Comparison of ENCODE assay signal across 16 cellular contexts in genomic region chr22:45216133-45217003, GRCh38. TPM values are rescaled to one million over a fixed set of nuclear protein-coding genes. Genes with fewer than 3 reads are reported as not detected.
DNase-seq lines count a peak whose midpoint lies in the region; ATAC-seq and TF ChIP-seq lines count a peak whose summit lies in the region.
"Had no signal": no experiment of that assay in that cellular context is flagged by ENCODE, and none has a peak within 500 bp of the region (broad histone marks: within the 10 kb centered on the region; RNA-seq: fewer than 3 reads in every experiment).

No MANE protein-coding gene starts in this region.

- H3K9ac ChIP-seq in endocrine pancreas (ENCODE audit: control insufficient read depth, insufficient read depth, low read length) (peak overlapping the region; percentile 62), MM.1S (ENCODE audit: low read length) (no peak overlapping the region)

- DNase-seq in AG08396 (ENCODE audit: low spot score) (peak; percentile 52), SHP77 (lab: John Stamatoyannopoulos, UW) (peak; percentile 87), lower lobe of right lung (peak; percentile 21), AML-193 (lab: John Stamatoyannopoulos, UW) (no peak), MM.1S (no peak), Peyer's patch (no peak)
- DNase-seq in central memory CD4-positive, alpha-beta T cell: no peak
- DNase-seq: ACHN; activated CD8-positive, alpha-beta T cell treated with anti-CD3 and anti-CD28 coated beads, Interleukin-2, amount 10 ng/mL, durations not matched to agents 7 days and 5 days; DND-41; NCI-H2171; T-helper 17 cell had no signal

- intact Hi-C loops in lower lobe of right lung (cut with DNase I): no loop called here

- TF ChIP-seq CTCF in lower lobe of right lung (IDR thresholded peaks at IDR 0.05): no peak
- no peak for TF ChIP-seq CTCF in MM.1S (IDR thresholded peaks at IDR 0.05; ENCODE audit: low read length)
- no peak for TF ChIP-seq CTCF in Peyer's patch (IDR thresholded peaks at IDR 0.05)

- H3K79me2 ChIP-seq in MM.1S (ENCODE audit: low read length): peaks cover 98% of the 10 kb centered on the region

- no peak for TF ChIP-seq POLR2A in Peyer's patch (IDR thresholded peaks at IDR 0.05)

- H3K27me3 ChIP-seq in endocrine pancreas (ENCODE audit: control insufficient read depth, insufficient read depth, low read length) (no peaks in the 10 kb centered on the region), lower lobe of right lung (ENCODE audit: low read depth) (no peaks in the 10 kb centered on the region), MM.1S (replicated peaks; ENCODE audit: insufficient read depth, low read length) (no peaks in the 10 kb centered on the region), Peyer's patch (no peaks in the 10 kb centered on the region)
- H3K27me3 ChIP-seq: tibial nerve had no signal

- peaks cover 6% of the 10 kb centered on the region; the same call in 1 of the 2 replicates for H4K20me1 ChIP-seq in MM.1S (ENCODE audit: insufficient read depth, low read length)

- H3K9me3 ChIP-seq in endocrine pancreas (ENCODE audit: control insufficient read depth, low read length): no peaks in the 10 kb centered on the region
- no peaks in the 10 kb centered on the region for H3K9me3 ChIP-seq in lower lobe of right lung
- H3K9me3 ChIP-seq in MM.1S (replicated peaks; ENCODE audit: insufficient read depth, low read length): no peaks in the 10 kb centered on the region
- no peaks in the 10 kb centered on the region for H3K9me3 ChIP-seq in Peyer's patch
- H3K9me3 ChIP-seq: tibial nerve had no signal

- H2AFZ ChIP-seq in MM.1S (ENCODE audit: low read length): no peak overlapping the region

- H3K4me1 ChIP-seq in endocrine pancreas (ENCODE audit: control insufficient read depth, insufficient read depth, low read length) (no peaks in the 10 kb centered on the region), lower lobe of right lung (peaks cover 36% of the 10 kb centered on the region), MM.1S (ENCODE audit: low read length) (no peaks in the 10 kb centered on the region), Peyer's patch (peaks cover 0 to 14% (median 2%) of the 10 kb centered on the region in 4 donors)

- no peaks in the 10 kb centered on the region for H3F3A ChIP-seq in MM.1S (ENCODE audit: insufficient read depth, low read length)

- no peak for ATAC-seq in lower lobe of right lung
- ATAC-seq: activated CD8-positive, alpha-beta T cell treated with anti-CD3 and anti-CD28 coated beads, Interleukin-2, amount 10 ng/mL, durations not matched to agents 7 days and 5 days; activated naive CD4-positive, alpha-beta T cell treated with anti-CD3 and anti-CD28 coated beads, Interleukin-2, amount 50 U/mL, for 72 hours; T-helper 17 cell had no signal

- no peak overlapping the region for H3K4me2 ChIP-seq in MM.1S (ENCODE audit: low read depth, low read length)

- H3K4me3 ChIP-seq in endocrine pancreas (ENCODE audit: control insufficient read depth, insufficient read depth, low read length) (no peak overlapping the region), lower lobe of right lung (no peak overlapping the region), MM.1S (ENCODE audit: low read length) (no peak overlapping the region), Peyer's patch (no peak overlapping the region)
- H3K4me3 ChIP-seq: skin epidermis, tibial nerve had no signal

- H3K27ac ChIP-seq in lower lobe of right lung (no peak overlapping the region), MM.1S (ENCODE audit: low read length) (no peak overlapping the region), Peyer's patch (no peak overlapping the region)
- H3K27ac ChIP-seq: skin epidermis had no signal

- H3K36me3 ChIP-seq in endocrine pancreas (ENCODE audit: control insufficient read depth, insufficient read depth, low read length): no peaks in the 10 kb centered on the region
- no peaks in the 10 kb centered on the region for H3K36me3 ChIP-seq in lower lobe of right lung
- no peaks in the 10 kb centered on the region for H3K36me3 ChIP-seq in MM.1S (replicated peaks; ENCODE audit: insufficient read depth, low read length)
- no peaks in the 10 kb centered on the region for H3K36me3 ChIP-seq in Peyer's patch
- H3K36me3 ChIP-seq: tibial nerve had no signal

- H3K9me2 ChIP-seq in MM.1S (replicated peaks; ENCODE audit: insufficient read depth, low read length): no peaks in the 10 kb centered on the region

RNA-seq across cellular contexts. Expression of gene KIAA0930, which starts 24.3 kb away (rescaled TPM):
- 89.2 TPM for total RNA-seq in lower lobe of right lung
- 10 to 100 TPM; 21.2 to 41.3 (median 27.8) TPM for total RNA-seq in Peyer's patch

RNA-seq across cellular contexts. Expression of gene NUP50, which starts 52.6 kb away (rescaled TPM):
- total RNA-seq in lower lobe of right lung (49.5 TPM), Peyer's patch (10 to 100 TPM; 67.8 to 96.8 (median 75.8) TPM)

Comparison
In these comparisons a context has a peak if more than half of its experiments do, and no peak if none do; other contexts are left out.
1. DNase-seq: peak in AG08396 (single experiment), SHP77 (2 of 2) and lower lobe of right lung (single experiment); none in AML-193 (0 of 2), MM.1S (single experiment), Peyer's patch (0 of 3) and central memory CD4-positive, alpha-beta T cell (single experiment).